8 cellular contexts compared by ENCODE assay signal in the genomic region with DNA sequence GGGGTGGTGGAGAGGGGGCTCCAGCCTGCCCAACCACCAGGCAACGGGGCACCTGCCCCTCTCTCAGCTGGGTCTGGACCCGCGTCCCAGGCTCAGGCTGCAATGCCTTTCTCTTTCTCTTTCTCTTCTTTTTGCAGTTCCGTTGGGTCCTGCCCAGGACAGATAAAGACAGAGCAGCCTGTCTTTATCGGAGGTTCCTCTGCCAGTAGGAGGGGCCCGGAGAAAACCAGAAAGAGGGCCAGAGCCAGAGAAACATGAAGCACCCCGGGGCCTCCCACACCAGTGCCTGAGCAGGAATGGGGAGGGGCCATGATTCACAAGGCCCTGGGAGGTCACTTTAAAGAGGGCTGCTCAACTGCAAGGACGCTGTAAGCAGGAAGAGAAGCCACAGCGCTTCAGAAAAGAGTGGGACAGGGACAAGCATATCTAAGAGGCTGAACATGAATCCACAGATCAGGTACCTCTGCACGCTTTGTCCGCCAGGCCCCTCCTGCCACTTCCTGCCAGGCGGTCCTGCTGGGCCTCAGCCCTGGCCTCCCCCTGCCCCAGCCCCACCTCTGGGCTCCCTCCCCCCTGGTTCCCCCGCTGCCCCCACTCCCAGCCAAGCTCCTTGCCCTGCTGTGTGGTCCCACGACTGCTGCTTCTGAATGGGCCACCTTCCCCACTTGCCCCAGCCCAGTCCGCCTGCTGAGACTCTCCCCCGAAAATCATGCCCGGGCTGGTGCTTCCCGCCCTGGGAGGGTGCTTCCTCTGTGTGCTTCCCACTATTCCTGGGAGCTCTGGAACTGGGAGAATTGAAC. TPM values are rescaled to one million over a fixed set of nuclear protein-coding genes. Genes with fewer than 3 reads are reported as not detected.
DNase-seq lines count a peak whose midpoint lies in the region; ATAC-seq, FAIRE-seq and TF ChIP-seq lines count a peak whose summit lies in the region.

A gene (plus strand): TSS at position 335 of the 800 bp plus-strand sequence. CDS start 106 bp downstream, at position 441.

- TF ChIP-seq POLR2A in GM12892 (IDR thresholded peaks at IDR 0.05; ENCODE audit: low read depth, low read length) (peak; percentile 79), H1 (IDR thresholded peaks at IDR 0.05; ENCODE audit: control extremely low read depth in 1 of 2, low read depth in 2 of 2, low read length in 2 of 2) (peak in 1 of 2 experiments; percentile 33; a peak in 1 of 3 replicates)

- H2BK120ac ChIP-seq in H1 (replicated peaks; ENCODE audit: low read depth, low read length), result peak within 1 kb of the TSS; percentile 95

- H3K9me3 ChIP-seq in H1 (ENCODE audit: insufficient read depth in 2 of 2, low read depth in 1 of 2, low read length in 1 of 2), result no peaks in the 10 kb centered on the region

- H3K27ac ChIP-seq in H1 (ENCODE audit: low read depth, low read length), result no peak within 1 kb of the TSS; the same call in 1 of the 2 replicates

- peak within 1 kb of the TSS; percentile 92; the same call in 1 of the 2 replicates for H2BK5ac ChIP-seq in H1 (ENCODE audit: low read depth, low read length)

- peaks cover 0 to 11% of the 10 kb centered on the region in 2 experiments; a peak in 2 of 4 replicates for H3K79me2 ChIP-seq in H1 (ENCODE audit: control insufficient read depth in 1 of 2, insufficient read depth in 2 of 2, low read length in 2 of 2)

- H3K23me2 ChIP-seq in H1 (ENCODE audit: low read depth, low read length), result peaks cover 7% of the 10 kb centered on the region; the same call in 1 of the 2 replicates

- no peak within 1 kb of the TSS; the same call in 1 of the 2 replicates for H4K8ac ChIP-seq in H1 (ENCODE audit: extremely low read depth, insufficient read depth, low read length)

- no peaks in the 10 kb centered on the region for H3K27me3 ChIP-seq in H1 (replicated peaks in 1 of 4; ENCODE audit: control insufficient read depth in 3 of 4, extremely low read depth in 1 of 4, insufficient read depth in 3 of 4, low read length in 3 of 4)

- H4K91ac ChIP-seq in H1 (replicated peaks; ENCODE audit: insufficient read length, low read length), result peak within 1 kb of the TSS; percentile 91

- no peaks in the 10 kb centered on the region for H3K27me3 Mint-ChIP-seq in activated CD8-positive, alpha-beta T cell treated with anti-CD3 and anti-CD28 coated beads, Interleukin-2, amount 10 ng/mL, durations not matched to agents 7 days and 5 days (ENCODE audit: low read depth)
- no peaks in the 10 kb centered on the region for H3K27me3 Mint-ChIP-seq in mesothelial cell of epicardium (ENCODE audit: low read depth)

- H3K23ac ChIP-seq in H1 (ENCODE audit: insufficient read length), result no peak within 1 kb of the TSS

- no peak within 1 kb of the TSS for H3K14ac ChIP-seq in H1 (ENCODE audit: insufficient read length)

- H4K5ac ChIP-seq in H1 (ENCODE audit: insufficient read length, low read depth, low read length), result peak within 1 kb of the TSS; percentile 76

- H3K4me3 Mint-ChIP-seq in activated CD8-positive, alpha-beta T cell treated with anti-CD3 and anti-CD28 coated beads, Interleukin-2, amount 10 ng/mL, durations not matched to agents 7 days and 5 days, result peak within 1 kb of the TSS; percentile 97
- peak within 1 kb of the TSS; percentile 75 for H3K4me3 Mint-ChIP-seq in mesothelial cell of epicardium

- WGBS in H1 (ENCODE audit: extremely low coverage in 1 of 2, insufficient coverage in 1 of 2, insufficient read length in 1 of 2, insufficient replicate concordance in 2 of 2, low coverage in 1 of 2, low lambda C conversion rate in 2 of 2, missing lambda C conversion rate in 1 of 2), 2 experiments, result 28% methylated on average over 13 of the region's 18 CpGs; no CpG with 5 or more reads in 1 of the 2 experiments

- TF ChIP-seq CTCF in H1 (IDR thresholded peaks at IDR 0.05; ENCODE audit: control extremely low read depth in 1 of 3, insufficient read depth in 1 of 3, low read depth in 1 of 3, low read length in 3 of 3) (no peak), mesothelial cell of epicardium (IDR thresholded peaks at IDR 0.05; ENCODE audit: unreplicated experiment) (no peak)

- no peaks in the 10 kb centered on the region for H4K20me1 ChIP-seq in H1 (replicated peaks in 1 of 2; ENCODE audit: control insufficient read depth in 1 of 2, insufficient read depth in 2 of 2, low read length in 2 of 2)

- no peaks in the 10 kb centered on the region; a peak in 1 of 8 replicates for H3K36me3 ChIP-seq in H1 (ENCODE audit: control insufficient read depth in 2 of 4, insufficient read depth in 4 of 4, low read length in 3 of 4)

- H3K4me3 ChIP-seq in H1 (ENCODE audit: extremely low read depth in 1 of 4, insufficient read depth in 2 of 4, low read depth in 3 of 4, low read length in 4 of 4), result peak within 1 kb of the TSS in 2 of 4 experiments; percentile 4 to 48; a peak in 3 of 8 replicates

- H3K4ac ChIP-seq in H1 (replicated peaks; ENCODE audit: insufficient read length, low read depth, low read length), result peak within 1 kb of the TSS; percentile 94

- H3K4me1 Mint-ChIP-seq in activated CD8-positive, alpha-beta T cell treated with anti-CD3 and anti-CD28 coated beads, Interleukin-2, amount 10 ng/mL, durations not matched to agents 7 days and 5 days (ENCODE audit: low read depth), result peaks cover 42% of the 10 kb centered on the region
- peaks cover 45% of the 10 kb centered on the region for H3K4me1 Mint-ChIP-seq in mesothelial cell of epicardium

- FAIRE-seq in GM12892 (lab: Jason Lieb, UNC), result no peak
- FAIRE-seq in H1 (lab: Jason Lieb, UNC), result peak; percentile 80

- no peaks in the 10 kb centered on the region for H3K9me3 Mint-ChIP-seq in activated CD8-positive, alpha-beta T cell treated with anti-CD3 and anti-CD28 coated beads, Interleukin-2, amount 10 ng/mL, durations not matched to agents 7 days and 5 days (ENCODE audit: insufficient read depth)
- H3K9me3 Mint-ChIP-seq in mesothelial cell of epicardium, result no peaks in the 10 kb centered on the region

- peak within 1 kb of the TSS; percentile 86; the same call in 1 of the 2 replicates for H2BK20ac ChIP-seq in H1 (ENCODE audit: low read length)

- DNase-seq in GM12892 (ENCODE audit: insufficient read length) (peak; percentile 76), NCI-H69 (lab: John Stamatoyannopoulos, UW) (peak; percentile 36), H1 (ENCODE audit: low read depth in 1 of 2, low spot score in 2 of 2) (peak in 1 of 2 experiments; percentile 68), mesothelial cell of epicardium (ENCODE audit: low spot score in 2 of 2, unreplicated experiment in 2 of 2) (peak in 1 of 2 experiments; percentile 65), NCI-H748 (lab: John Stamatoyannopoulos, UW; ENCODE audit: unreplicated experiment) (no peak)
- DNase-seq in activated CD8-positive, alpha-beta T cell treated with anti-CD3 and anti-CD28 coated beads, Interleukin-2, amount 10 ng/mL, durations not matched to agents 7 days and 5 days, result peak; percentile 94
- DNase-seq in stimulated activated CD8-positive, alpha-beta memory T cell treated with anti-CD3 and anti-CD28 coated beads, Interleukin-2, amount 100 ng/mL, for 1 hour (ENCODE audit: low read depth in 2 of 2), result peak; percentile 59 to 60

- H3K56ac ChIP-seq in H1 (replicated peaks; ENCODE audit: insufficient read length, low read depth, low read length), result peak within 1 kb of the TSS; percentile 62

- H2BK12ac ChIP-seq in H1 (ENCODE audit: low read depth, low read length), result peak within 1 kb of the TSS; percentile 95; the same call in 1 of the 2 replicates

- no peaks in the 10 kb centered on the region for H3K79me1 ChIP-seq in H1 (ENCODE audit: low read depth, low read length)

- peaks cover 2 to 31% (median 18%) of the 10 kb centered on the region in 4 experiments for H3K4me1 ChIP-seq in H1 (replicated peaks in 1 of 4; ENCODE audit: control insufficient read depth in 3 of 4, insufficient read depth in 4 of 4, low read length in 3 of 4)

- peak in 1 of 2 experiments; percentile 36; a peak in 2 of 4 replicates for TF ChIP-seq RAD21 in H1 (IDR thresholded peaks at IDR 0.05 in 1 of 2, conservative IDR thresholded peaks at IDR 0.05 in 1 of 2; ENCODE audit: low read depth in 2 of 2, low read length in 2 of 2)

- peak; percentile 92 for ATAC-seq in HG02759 (IDR thresholded peaks at IDR 0.05; ENCODE audit: unreplicated experiment)
- ATAC-seq in activated CD8-positive, alpha-beta T cell treated with anti-CD3 and anti-CD28 coated beads, Interleukin-2, amount 10 ng/mL, durations not matched to agents 7 days and 5 days, result peak; percentile 95

- CTCF ChIA-PET in activated CD8-positive, alpha-beta T cell treated with anti-CD3 and anti-CD28 coated beads, Interleukin-2, amount 10 ng/mL, durations not matched to agents 7 days and 5 days (lab: Charles Lee), result interaction anchor here (1.0 to 2.6 kb wide), 8 partner anchors 11 to 302 kb away, joined by 3 to 14 read pairs (median 5); a partner anchor contains a TSS
- CTCF ChIA-PET in H1 (lab: Charles Lee; ENCODE audit: partially characterized antibody), result interaction anchor here (0.7 to 1.5 kb wide), 6 partner anchors 28 to 121 kb away, joined by 3 to 4 read pairs (median 3); no protein-coding TSS in a partner anchor

- H2AK5ac ChIP-seq in H1 (ENCODE audit: low read depth, low read length), result peak within 1 kb of the TSS; percentile 7; the same call in 1 of the 2 replicates

- H2AFZ ChIP-seq in H1 (ENCODE audit: low read length), result peak within 1 kb of the TSS; percentile 29; the same call in 1 of the 2 replicates

- POLR2A ChIA-PET in activated CD8-positive, alpha-beta T cell treated with anti-CD3 and anti-CD28 coated beads, Interleukin-2, amount 10 ng/mL, durations not matched to agents 7 days and 5 days (lab: Charles Lee), result interaction anchor here (0.8 to 1.0 kb wide), 2 partner anchors 104 to 306 kb away, joined by 5 read pairs; a partner anchor contains a TSS
- POLR2A ChIA-PET in H1 (lab: Charles Lee; ENCODE audit: partially characterized antibody), result interaction anchor here (0.9 to 2.7 kb wide), 3 partner anchors 10 to 306 kb away, joined by 3 to 12 read pairs (median 3); a partner anchor contains a TSS

- H3K9ac ChIP-seq in H1 (replicated peaks in 1 of 4; ENCODE audit: extremely low read depth in 1 of 4, low read depth in 3 of 4, low read length in 3 of 4), result no peak within 1 kb of the TSS; a peak in 2 of 7 replicates

- 0 out of 2 replicates have a peak within 1 kb of the TSS, but pooled peaks have one; percentile 72 for H2BK15ac ChIP-seq in H1 (ENCODE audit: low read length)

- peak within 1 kb of the TSS; percentile 53 to 63 for H3K4me2 ChIP-seq in H1 (ENCODE audit: insufficient read depth in 1 of 2, low read depth in 2 of 2, low read length in 2 of 2)

- H3K18ac ChIP-seq in H1 (ENCODE audit: extremely low read depth, low read length), result peak within 1 kb of the TSS; percentile 93

- no peak for TF ChIP-seq EP300 in H1 (IDR thresholded peaks at IDR 0.05; ENCODE audit: borderline replicate concordance in 1 of 2, low read depth in 2 of 2, low read length in 2 of 2)

- H3K27ac Mint-ChIP-seq in activated CD8-positive, alpha-beta T cell treated with anti-CD3 and anti-CD28 coated beads, Interleukin-2, amount 10 ng/mL, durations not matched to agents 7 days and 5 days, result peak within 1 kb of the TSS; percentile 97
- H3K27ac Mint-ChIP-seq in mesothelial cell of epicardium, result peak within 1 kb of the TSS; percentile 96

- peaks cover 30% of the 10 kb centered on the region for H3K36me3 Mint-ChIP-seq in activated CD8-positive, alpha-beta T cell treated with anti-CD3 and anti-CD28 coated beads, Interleukin-2, amount 10 ng/mL, durations not matched to agents 7 days and 5 days (ENCODE audit: low read depth)
- peaks cover 2% of the 10 kb centered on the region for H3K36me3 Mint-ChIP-seq in mesothelial cell of epicardium

RNA-seq across cellular contexts. Expression of the gene that starts here (rescaled TPM):
- 69.7 TPM for polyA plus RNA-seq in GM12892 (2012; ENCODE audit: missing spikeins)
- total RNA-seq in activated CD8-positive, alpha-beta T cell treated with anti-CD3 and anti-CD28 coated beads, Interleukin-2, amount 10 ng/mL, durations not matched to agents 7 days and 5 days, result 100 to 1,000 TPM; 138 to 147 TPM
- total RNA-seq in H1 (2021; fragmentation: NEBNext Ultra II Directional; extraction: Animal tissue kit (Norgen Biotek cat#: 25700)), result 23.3 and 23.7 TPM in 2 replicates
- polyA plus RNA-seq in H1 (2011; rRNA removed), result 20.3 and 22.8 TPM in 2 replicates
- polyA plus RNA-seq in H1 (2011; cell fraction: cytosol; rRNA removed), result 13.0 TPM
- polyA plus RNA-seq in H1 (2011; cell fraction: nucleus; rRNA removed), result 11.5 TPM
- polyA plus RNA-seq in H1 (2012, experiment 1 of 2), result 24.1 to 37.8 TPM (median 30.0 TPM) in 4 replicates
- 34.1 TPM for polyA plus RNA-seq in H1 (2012, experiment 2 of 2)
- 41.5 TPM for polyA plus RNA-seq in H1 (2013, experiment 1 of 2)
- 38.6 TPM for polyA plus RNA-seq in H1 (2013, experiment 2 of 2)
- 9.3 and 11.0 TPM in 2 replicates for polyA minus RNA-seq in H1 (2011; rRNA and poly(A)+ RNA removed)
- polyA minus RNA-seq in H1 (2011; cell fraction: cytosol; rRNA and poly(A)+ RNA removed), result 8.7 TPM
- polyA minus RNA-seq in H1 (2011; cell fraction: nucleus; rRNA and poly(A)+ RNA removed), result 6.3 TPM
- 32.6 to 34.7 TPM (median 34.0 TPM) in 3 replicates for total RNA-seq in mesothelial cell of epicardium
